8 cellular contexts compared by ENCODE assay signal in genomic region chr2:55840460-55840859, GRCh38.
"Had no signal": no experiment of that assay in that cellular context is flagged by ENCODE, and none has a peak within 500 bp of the region (broad histone marks: within the 10 kb centered on the region; RNA-seq: fewer than 3 reads in every experiment).

No MANE protein-coding gene starts in this region.

- DNase-seq: activated CD4-positive, alpha-beta T cell treated with anti-CD3 and anti-CD28 coated beads, Interleukin-2, amount 10 ng/mL, durations not matched to agents 24 days and 14 days; activated naive CD4-positive, alpha-beta T cell treated with anti-CD3 and anti-CD28 coated beads, Interleukin-2, amount 10 ng/mL, durations not matched to agents 7 days and 5 days; foreskin keratinocyte; mesendoderm; nephron progenitor cell; stimulated activated CD4-positive, alpha-beta T cell treated with anti-CD3 and anti-CD28 coated beads, Interleukin-12 subunit alpha, Interleukin-12 subunit beta, amount 100 ng/mL, for 4 hours; stimulated activated naive CD4-positive, alpha-beta T cell had no signal

- H3K27me3 ChIP-seq: foreskin keratinocyte had no signal

- ATAC-seq: WTC11 had no signal
